In the genomic region with DNA sequence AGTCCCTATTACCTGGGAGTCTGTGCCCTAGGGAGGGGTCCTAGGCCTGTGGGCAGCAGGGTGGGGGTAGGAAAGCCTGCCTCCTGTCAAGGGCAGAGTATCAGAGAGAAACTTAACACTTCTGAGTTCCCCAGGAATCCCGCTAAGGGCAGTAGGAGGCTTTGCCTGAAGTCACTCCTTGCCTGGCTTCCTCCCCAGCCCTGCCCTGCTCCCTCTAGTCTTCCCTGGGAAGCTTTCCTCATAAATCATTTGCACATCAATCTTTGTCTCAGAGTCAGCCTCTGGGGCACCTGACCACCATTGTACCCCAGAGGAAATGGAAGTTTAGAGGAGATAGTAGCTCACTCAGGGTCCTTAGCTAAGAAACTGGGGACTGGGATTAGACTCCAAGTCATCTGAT, we compare ENCODE assay signal across 24 cellular contexts.
"Had no signal": no experiment of that assay in that cellular context is flagged by ENCODE, and none has a peak within 500 bp of the region (broad histone marks: within the 10 kb centered on the region; RNA-seq: fewer than 3 reads in every experiment).

No MANE protein-coding gene starts in this region.

- DNase-seq: cortex of kidney; effector memory CD4-positive, alpha-beta T cell; esophagus squamous epithelium; foreskin fibroblast; glutamatergic neuron; kidney; left cardiac atrium; mesendoderm; naive B cell; psoas muscle; retina; spleen; stimulated activated CD4-positive, alpha-beta T cell treated with anti-CD3 and anti-CD28 coated beads, Interleukin-15, amount 100 ng/mL, for 24 hours; stimulated activated CD4-positive, alpha-beta T cell treated with anti-CD3 and anti-CD28 coated beads, Interleukin-1b, Interleukin-23, amount 100 ng/mL, for 48 hours; stimulated activated CD4-positive, alpha-beta T cell treated with anti-CD3 and anti-CD28 coated beads, Interleukin-4, amount 100 ng/mL, for 24 hours; tibial artery; upper lobe of left lung had no signal

- H3K27me3 Mint-ChIP-seq: stimulated activated memory B cell treated with anti-CD40 and anti-IgM and Interleukin-4, amounts not matched to agents 10 μg/mL and 1 μg/mL and 100 μg/mL, for 72 hours had no signal

- H3K4me3 Mint-ChIP-seq: naive B cell; nephron; stimulated activated memory B cell treated with anti-CD40 and anti-IgM and Interleukin-4, amounts not matched to agents 10 μg/mL and 1 μg/mL and 100 μg/mL, for 72 hours; stimulated activated naive CD8-positive, alpha-beta T cell treated with anti-CD3 and anti-CD28 coated beads, Interleukin-15, Interleukin-2, amounts not matched to agents 100 ng/mL and 50 ng/mL, for 24 hours had no signal

- H3K36me3 ChIP-seq: esophagus squamous epithelium, gastroesophageal sphincter, neutrophil, spleen, tibial artery, upper lobe of left lung, vagina had no signal

- H3K4me3 ChIP-seq: esophagus squamous epithelium, gastroesophageal sphincter, psoas muscle, spleen, tibial artery, upper lobe of left lung, vagina had no signal

- ATAC-seq: gastroesophageal sphincter; left cardiac atrium; psoas muscle; sciatic nerve; stimulated activated memory B cell treated with anti-CD40 and anti-IgM and Interleukin-4, amounts not matched to agents 10 μg/mL and 1 μg/mL and 100 μg/mL, for 72 hours had no signal

- H3K27ac ChIP-seq: esophagus squamous epithelium, gastroesophageal sphincter, neutrophil, psoas muscle, spleen, tibial artery, upper lobe of left lung, vagina had no signal

- H3K27ac Mint-ChIP-seq: nephron; stimulated activated memory B cell treated with anti-CD40 and anti-IgM and Interleukin-4, amounts not matched to agents 10 μg/mL and 1 μg/mL and 100 μg/mL, for 72 hours; stimulated activated naive CD8-positive, alpha-beta T cell treated with anti-CD3 and anti-CD28 coated beads, Interleukin-15, Interleukin-2, amounts not matched to agents 100 ng/mL and 50 ng/mL, for 24 hours had no signal

- H3K4me1 ChIP-seq: esophagus squamous epithelium, gastroesophageal sphincter, psoas muscle, spleen, tibial artery, vagina had no signal

- H3K27me3 ChIP-seq: esophagus squamous epithelium, gastroesophageal sphincter, neutrophil, tibial artery, upper lobe of left lung, vagina had no signal
